Comparison of ENCODE assay signal across 19 cellular contexts in genomic region chr6:114377881-114378280, GRCh38. TPM values are rescaled to one million over a fixed set of nuclear protein-coding genes. Genes with fewer than 3 reads are reported as not detected.
"Had no signal": no experiment of that assay in that cellular context is flagged by ENCODE, and none has a peak within 500 bp of the region (broad histone marks: within the 10 kb centered on the region; RNA-seq: fewer than 3 reads in every experiment).

No MANE protein-coding gene starts in this region.

- H3K4me3 ChIP-seq: cardiac muscle cell, SJSA1 had no signal

- H3K9me3 Mint-ChIP-seq: activated CD8-positive, alpha-beta T cell treated with anti-CD3 and anti-CD28 coated beads for 36 hours; activated naive CD8-positive, alpha-beta T cell treated with anti-CD3 and anti-CD28 coated beads, Interleukin-2, amount 10 ng/mL, durations not matched to agents 7 days and 5 days had no signal

- H3K27me3 ChIP-seq: brain microvascular endothelial cell, cardiac muscle cell, SJSA1 had no signal

- H3K27ac Mint-ChIP-seq: activated CD8-positive, alpha-beta T cell treated with anti-CD3 and anti-CD28 coated beads for 36 hours; activated naive CD8-positive, alpha-beta T cell treated with anti-CD3 and anti-CD28 coated beads, Interleukin-2, amount 10 ng/mL, durations not matched to agents 7 days and 5 days; T-helper 17 cell had no signal

- H3K4me3 Mint-ChIP-seq: activated CD8-positive, alpha-beta T cell treated with anti-CD3 and anti-CD28 coated beads for 36 hours; activated naive CD8-positive, alpha-beta T cell treated with anti-CD3 and anti-CD28 coated beads, Interleukin-2, amount 10 ng/mL, durations not matched to agents 7 days and 5 days; T-helper 17 cell had no signal

- H3K4me1 Mint-ChIP-seq: activated naive CD8-positive, alpha-beta T cell treated with anti-CD3 and anti-CD28 coated beads, Interleukin-2, amount 10 ng/mL, durations not matched to agents 7 days and 5 days; T-helper 17 cell had no signal

- H3K36me3 Mint-ChIP-seq: activated naive CD8-positive, alpha-beta T cell treated with anti-CD3 and anti-CD28 coated beads, Interleukin-2, amount 10 ng/mL, durations not matched to agents 7 days and 5 days had no signal

- DNase-seq: activated CD4-positive, alpha-beta T cell treated with anti-CD3 and anti-CD28 coated beads for 4 hours; activated CD8-positive, alpha-beta memory T cell treated with anti-CD3 and anti-CD28 coated beads, Interleukin-2, amount 50 U/mL, for 48 hours; activated CD8-positive, alpha-beta T cell treated with anti-CD3 and anti-CD28 coated beads for 36 hours; activated naive CD4-positive, alpha-beta T cell treated with anti-CD3 and anti-CD28 coated beads, Interleukin-2, amount 50 U/mL, for 16 hours; activated naive CD8-positive, alpha-beta T cell treated with anti-CD3 and anti-CD28 coated beads, Interleukin-2, amount 10 ng/mL, durations not matched to agents 7 days and 5 days; activated T-cell treated with anti-CD3 and anti-CD28 coated beads, Interleukin-2, amount 50 U/mL, for 1 hour; aorta; brain microvascular endothelial cell; NCI-H1105 treated with DMSO at 0.1 percent for 48 hours; NCI-H1436 treated with DMSO at 0.1 percent for 48 hours; NCI-H187 treated with DMSO at 0.1 percent for 48 hours; NCI-H2081 treated with DMSO at 0.1 percent for 48 hours; NCI-H446; NCI-H524; SHP77; T-helper 17 cell; T-helper 9 cell had no signal

- H3K27me3 Mint-ChIP-seq: activated CD8-positive, alpha-beta T cell treated with anti-CD3 and anti-CD28 coated beads for 36 hours; activated naive CD8-positive, alpha-beta T cell treated with anti-CD3 and anti-CD28 coated beads, Interleukin-2, amount 10 ng/mL, durations not matched to agents 7 days and 5 days; T-helper 17 cell had no signal

- H3K27ac ChIP-seq: brain microvascular endothelial cell, cardiac muscle cell, SJSA1 had no signal

- H3K9me3 ChIP-seq: SJSA1 had no signal

- ATAC-seq: activated CD8-positive, alpha-beta T cell treated with anti-CD3 and anti-CD28 coated beads for 36 hours; T-helper 17 cell had no signal

- H3K36me3 ChIP-seq: brain microvascular endothelial cell, cardiac muscle cell, SJSA1 had no signal

RNA-seq across cellular contexts. Expression of gene HS3ST5, which starts 35.1 kb away (rescaled TPM):
- total RNA-seq: activated CD8-positive, alpha-beta T cell treated with anti-CD3 and anti-CD28 coated beads for 36 hours; activated naive CD8-positive, alpha-beta T cell treated with anti-CD3 and anti-CD28 coated beads, Interleukin-2, amount 10 ng/mL, durations not matched to agents 7 days and 5 days; aorta; T-helper 17 cell had no signal
- polyA plus RNA-seq: aorta had no signal
